Comparison of ENCODE assay signal across 8 cellular contexts in the genomic region with DNA sequence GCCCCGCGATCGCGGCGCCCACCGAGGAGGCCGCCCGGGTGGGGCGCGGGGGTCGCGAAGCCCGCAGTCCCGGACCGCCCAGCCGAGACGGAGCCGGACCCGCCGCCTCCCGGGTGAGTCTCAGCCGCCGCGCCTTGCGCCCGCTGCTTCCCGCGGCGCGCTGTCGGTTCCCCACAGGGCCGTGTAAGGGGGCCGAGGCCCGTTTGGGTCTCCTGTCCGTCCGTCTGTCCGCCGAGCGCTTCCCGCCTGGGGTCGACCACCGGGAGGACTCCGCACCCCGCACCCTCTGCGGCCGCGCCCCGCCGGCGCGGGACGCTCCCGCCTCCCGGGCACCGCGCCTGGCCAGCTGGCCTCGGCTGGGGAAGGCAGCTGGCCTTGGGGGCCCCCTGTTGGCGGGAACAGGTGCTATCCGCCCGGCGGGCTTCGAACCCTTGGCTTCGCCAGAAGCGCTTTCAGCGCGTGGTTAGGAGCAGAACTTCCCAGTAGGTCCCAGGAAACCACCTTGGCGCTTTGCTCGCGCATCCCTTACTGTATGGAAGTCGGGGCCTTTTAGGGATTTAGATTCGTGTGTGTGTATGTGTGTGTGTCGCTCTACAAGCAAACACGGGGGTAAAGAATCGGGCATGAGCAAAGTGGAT.
DNase-seq lines count a peak whose midpoint lies in the region; ATAC-seq lines count a peak whose summit lies in the region.

No MANE protein-coding gene starts in this region.

- H3K4me3 ChIP-seq in endocrine pancreas (ENCODE audit: control insufficient read depth, insufficient read depth, low read length): peak overlapping the region; percentile 81

- peak; percentile 83 for DNase-seq in DMS53 (lab: John Stamatoyannopoulos, UW)
- DNase-seq in HS-27A (ENCODE audit: low read depth): peak; percentile 36
- DNase-seq in T1000 (lab: John Stamatoyannopoulos, UW): peak; percentile 64
- DNase-seq in memory B cell (ENCODE audit: low spot score in 2 of 2): no peak
- DNase-seq in stimulated activated naive B cell treated with anti-CD40 and anti-IgM and Interleukin-4, amounts not matched to agents 10 μg/mL and 1 μg/mL and 100 μg/mL, for 72 hours: peak; percentile 12
- DNase-seq in pons (ENCODE audit: low spot score): no peak
- no peak for DNase-seq in NOMO-1 treated with dmso at 0.1 percent for 144 hours (lab: John Stamatoyannopoulos, UW; ENCODE audit: unreplicated experiment)

- H3K27me3 ChIP-seq in endocrine pancreas (ENCODE audit: control insufficient read depth, insufficient read depth, low read length): no peaks in the 10 kb centered on the region

- no peaks in the 10 kb centered on the region for H3K4me1 ChIP-seq in endocrine pancreas (ENCODE audit: control insufficient read depth, insufficient read depth, low read length)

- peak overlapping the region; percentile 63 for H3K4me3 Mint-ChIP-seq in memory B cell
- peak overlapping the region; percentile 6 to 56 for H3K4me3 Mint-ChIP-seq in stimulated activated naive B cell treated with anti-CD40 and anti-IgM and Interleukin-4, amounts not matched to agents 10 μg/mL and 1 μg/mL and 100 μg/mL, for 72 hours

- peak overlapping the region; percentile 88 for H3K9ac ChIP-seq in endocrine pancreas (ENCODE audit: control insufficient read depth, insufficient read depth, low read length)

- H3K36me3 Mint-ChIP-seq in memory B cell: no peaks in the 10 kb centered on the region
- H3K36me3 Mint-ChIP-seq in stimulated activated naive B cell treated with anti-CD40 and anti-IgM and Interleukin-4, amounts not matched to agents 10 μg/mL and 1 μg/mL and 100 μg/mL, for 72 hours: no peaks in the 10 kb centered on the region

- H3K36me3 ChIP-seq in endocrine pancreas (ENCODE audit: control insufficient read depth, insufficient read depth, low read length): no peaks in the 10 kb centered on the region

- H3K9me3 Mint-ChIP-seq in memory B cell: no peaks in the 10 kb centered on the region
- peaks cover 0 to 4% of the 10 kb centered on the region in 2 donors for H3K9me3 Mint-ChIP-seq in stimulated activated naive B cell treated with anti-CD40 and anti-IgM and Interleukin-4, amounts not matched to agents 10 μg/mL and 1 μg/mL and 100 μg/mL, for 72 hours

- no peak for ATAC-seq in memory B cell (ENCODE audit: low read depth)
- peak in 1 of 2 donors; percentile 33 for ATAC-seq in stimulated activated naive B cell treated with anti-CD40 and anti-IgM and Interleukin-4, amounts not matched to agents 10 μg/mL and 1 μg/mL and 100 μg/mL, for 72 hours (replicated peaks)

- H3K9me3 ChIP-seq in endocrine pancreas (ENCODE audit: control insufficient read depth, low read length): no peaks in the 10 kb centered on the region

- peaks cover 16% of the 10 kb centered on the region for H3K27me3 Mint-ChIP-seq in memory B cell
- H3K27me3 Mint-ChIP-seq in stimulated activated naive B cell treated with anti-CD40 and anti-IgM and Interleukin-4, amounts not matched to agents 10 μg/mL and 1 μg/mL and 100 μg/mL, for 72 hours: peaks cover 47 to 54% of the 10 kb centered on the region in 2 donors

- H3K27ac Mint-ChIP-seq in memory B cell: no peak overlapping the region
- no peak overlapping the region for H3K27ac Mint-ChIP-seq in stimulated activated naive B cell treated with anti-CD40 and anti-IgM and Interleukin-4, amounts not matched to agents 10 μg/mL and 1 μg/mL and 100 μg/mL, for 72 hours

- H3K4me1 Mint-ChIP-seq in memory B cell: peaks cover 12% of the 10 kb centered on the region
- peaks cover 14 to 40% of the 10 kb centered on the region in 2 donors for H3K4me1 Mint-ChIP-seq in stimulated activated naive B cell treated with anti-CD40 and anti-IgM and Interleukin-4, amounts not matched to agents 10 μg/mL and 1 μg/mL and 100 μg/mL, for 72 hours

Comparison
In these comparisons a context has a peak if more than half of its experiments do, and no peak if none do; other contexts are left out.
1. DNase-seq: peak in DMS53 (single experiment), HS-27A (single experiment), T1000 (single experiment) and stimulated activated naive B cell treated with anti-CD40 and anti-IgM and Interleukin-4, amounts not matched to agents 10 μg/mL and 1 μg/mL and 100 μg/mL, for 72 hours (single experiment); none in memory B cell (0 of 2), pons (single experiment) and NOMO-1 treated with dmso at 0.1 percent for 144 hours (single experiment).